2 cellular contexts compared by ENCODE assay signal in the genomic region with DNA sequence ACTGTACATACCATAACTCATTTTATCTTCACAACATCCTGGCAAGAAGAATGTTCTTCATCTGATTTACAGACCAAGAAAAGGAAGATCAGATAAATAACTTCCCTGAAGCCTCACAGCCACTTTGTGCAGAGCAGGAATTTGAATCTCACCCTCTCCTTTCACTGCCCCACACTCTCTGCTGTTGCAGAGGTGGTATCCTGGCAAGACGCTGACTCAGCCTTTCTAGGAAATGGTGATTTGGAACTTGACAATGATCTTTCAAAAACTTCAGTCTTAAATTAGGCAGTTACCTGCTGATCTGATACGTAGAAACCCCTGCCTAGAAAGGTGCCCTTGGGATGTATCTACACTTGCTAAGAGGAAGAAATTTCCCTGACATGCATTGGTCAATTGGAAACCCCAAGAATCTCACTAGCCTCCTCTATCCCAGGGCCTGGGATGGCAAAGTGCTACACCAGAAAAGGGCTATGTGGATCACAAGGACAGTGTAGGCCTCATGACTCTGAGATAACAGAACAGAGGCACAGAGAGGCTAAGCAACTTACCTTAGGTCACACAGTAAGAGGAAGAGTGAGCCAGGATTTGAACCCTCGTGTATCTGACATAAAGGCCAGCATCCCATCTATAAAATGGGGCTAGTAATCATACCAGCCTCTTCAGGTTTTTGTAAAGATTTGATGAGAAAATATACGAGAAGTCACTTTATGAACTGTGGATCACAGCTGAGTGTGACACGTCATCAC.
TF ChIP-seq lines count a peak whose summit lies in the region.

No MANE protein-coding gene starts in this region.

TF ChIP-seq in GM23338, 12 proteins besides CTCF, POLR2A, EP300 and RAD21 (continues in another document):
- TF ChIP-seq CREB1 (CRISPR knock-in tag; IDR thresholded peaks at IDR 0.05; ENCODE audit: low read depth) = no peak
- no peak for TF ChIP-seq ZNF331 (CRISPR knock-in tag; IDR thresholded peaks at IDR 0.05; ENCODE audit: low read depth)
- no peak for TF ChIP-seq EZH2 (IDR thresholded peaks at IDR 0.05; ENCODE audit: low read depth, unreplicated experiment)
- TF ChIP-seq ZNF114 (CRISPR knock-in tag; IDR thresholded peaks at IDR 0.05) = no peak
- TF ChIP-seq JUNB (IDR thresholded peaks at IDR 0.05; ENCODE audit: unreplicated experiment) = no peak
- no peak for TF ChIP-seq REST (IDR thresholded peaks at IDR 0.05; ENCODE audit: unreplicated experiment)
- TF ChIP-seq POLR2AphosphoS5 (IDR thresholded peaks at IDR 0.05; ENCODE audit: low read depth) = no peak
- TF ChIP-seq NANOG (IDR thresholded peaks at IDR 0.05; ENCODE audit: borderline replicate concordance) = no peak
- no peak for TF ChIP-seq STAT1 (IDR thresholded peaks at IDR 0.05; ENCODE audit: unreplicated experiment)
- no peak for TF ChIP-seq EZH2phosphoT487 (IDR thresholded peaks at IDR 0.05; ENCODE audit: unreplicated experiment)
- TF ChIP-seq, protein P1, sequence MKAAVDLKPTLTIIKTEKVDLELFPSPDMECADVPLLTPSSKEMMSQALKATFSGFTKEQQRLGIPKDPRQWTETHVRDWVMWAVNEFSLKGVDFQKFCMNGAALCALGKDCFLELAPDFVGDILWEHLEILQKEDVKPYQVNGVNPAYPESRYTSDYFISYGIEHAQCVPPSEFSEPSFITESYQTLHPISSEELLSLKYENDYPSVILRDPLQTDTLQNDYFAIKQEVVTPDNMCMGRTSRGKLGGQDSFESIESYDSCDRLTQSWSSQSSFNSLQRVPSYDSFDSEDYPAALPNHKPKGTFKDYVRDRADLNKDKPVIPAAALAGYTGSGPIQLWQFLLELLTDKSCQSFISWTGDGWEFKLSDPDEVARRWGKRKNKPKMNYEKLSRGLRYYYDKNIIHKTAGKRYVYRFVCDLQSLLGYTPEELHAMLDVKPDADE (IDR thresholded peaks at IDR 0.05) = no peak

TF ChIP-seq in K562, 482 proteins besides CTCF, POLR2A, EP300 and RAD21:
- peak; percentile 67 for TF ChIP-seq MAFF (IDR thresholded peaks at IDR 0.05; ENCODE audit: low read length)
- peak; percentile 70 for TF ChIP-seq C11orf30 (IDR thresholded peaks at IDR 0.05; ENCODE audit: low read depth)
- TF ChIP-seq BCOR (IDR thresholded peaks at IDR 0.05) = peak; percentile 34; the same call in 1 of the 2 replicates
- TF ChIP-seq MAFG (tag; conservative IDR thresholded peaks at IDR 0.05) = peak; percentile 75
- TF ChIP-seq RBM25 (IDR thresholded peaks at IDR 0.05; ENCODE audit: low read depth, low read length, severe bottlenecking) = peak; percentile 60
- TF ChIP-seq TAF9B (IDR thresholded peaks at IDR 0.05; ENCODE audit: partially characterized antibody) = no peak
- no peak for TF ChIP-seq ZNF511 (CRISPR knock-in tag; IDR thresholded peaks at IDR 0.05)
- peak; percentile 78 for TF ChIP-seq ZNF316 (IDR thresholded peaks at IDR 0.05)
- peak; percentile 69 for TF ChIP-seq MAFK (IDR thresholded peaks at IDR 0.05; ENCODE audit: low read length)
- no peak for TF ChIP-seq ZNF431 (CRISPR knock-in tag; IDR thresholded peaks at IDR 0.05)
